In the genomic region with DNA sequence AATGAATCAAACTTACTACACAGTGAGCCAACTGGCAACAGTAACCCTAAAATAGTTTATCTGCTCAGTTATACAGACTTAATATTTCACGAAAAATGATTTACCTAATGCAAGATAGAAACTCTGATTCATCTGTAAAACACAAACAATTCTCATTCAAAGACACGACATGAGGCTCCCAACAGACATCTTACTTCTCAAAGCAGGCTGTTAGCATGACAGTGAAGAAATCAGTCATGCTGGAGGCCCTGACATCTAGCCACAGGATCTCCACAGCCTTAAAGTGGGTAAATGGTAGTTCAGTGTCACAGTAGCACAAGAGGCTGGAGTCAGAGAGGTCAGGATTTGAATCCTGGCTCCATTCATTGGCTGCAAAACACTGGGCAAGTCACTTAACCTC, we compare ENCODE assay signal across 28 cellular contexts.
"Had no signal": no experiment of that assay in that cellular context is flagged by ENCODE, and none has a peak within 500 bp of the region (broad histone marks: within the 10 kb centered on the region; RNA-seq: fewer than 3 reads in every experiment).

No MANE protein-coding gene starts in this region.

- H3K4me1 ChIP-seq: adrenal gland, breast epithelium had no signal

- H3K4me2 ChIP-seq: SK-N-SH had no signal

- H3K27ac Mint-ChIP-seq: activated CD8-positive, alpha-beta T cell treated with anti-CD3 and anti-CD28 coated beads, Interleukin-2, amount 10 ng/mL, durations not matched to agents 7 days and 5 days; activated naive CD8-positive, alpha-beta T cell treated with anti-CD3 and anti-CD28 coated beads, Interleukin-2, amount 10 ng/mL, durations not matched to agents 7 days and 5 days had no signal

- H3K9me3 ChIP-seq: adrenal gland, breast epithelium, SJCRH30, SK-N-SH had no signal

- H3K9ac ChIP-seq: SK-N-SH had no signal

- ATAC-seq: activated CD8-positive, alpha-beta T cell treated with anti-CD3 and anti-CD28 coated beads, Interleukin-2, amount 10 ng/mL, durations not matched to agents 7 days and 5 days; K562; Panc1 had no signal

- H3K4me3 Mint-ChIP-seq: activated CD8-positive, alpha-beta T cell treated with anti-CD3 and anti-CD28 coated beads, Interleukin-2, amount 10 ng/mL, durations not matched to agents 7 days and 5 days; activated naive CD8-positive, alpha-beta T cell treated with anti-CD3 and anti-CD28 coated beads, Interleukin-2, amount 10 ng/mL, durations not matched to agents 7 days and 5 days had no signal

- H3K27me3 ChIP-seq: adrenal gland, breast epithelium, SJCRH30 had no signal

- H3K4me3 ChIP-seq: adrenal gland, breast epithelium, K562, SJCRH30 had no signal

- H3K36me3 Mint-ChIP-seq: activated naive CD8-positive, alpha-beta T cell treated with anti-CD3 and anti-CD28 coated beads, Interleukin-2, amount 10 ng/mL, durations not matched to agents 7 days and 5 days had no signal

- H3K4me1 Mint-ChIP-seq: activated naive CD8-positive, alpha-beta T cell treated with anti-CD3 and anti-CD28 coated beads, Interleukin-2, amount 10 ng/mL, durations not matched to agents 7 days and 5 days had no signal

- H3K36me3 ChIP-seq: adrenal gland, breast epithelium, WERI-Rb-1 had no signal

- H3K27me3 Mint-ChIP-seq: activated naive CD8-positive, alpha-beta T cell treated with anti-CD3 and anti-CD28 coated beads, Interleukin-2, amount 10 ng/mL, durations not matched to agents 7 days and 5 days had no signal

- H3K9me3 Mint-ChIP-seq: activated naive CD8-positive, alpha-beta T cell treated with anti-CD3 and anti-CD28 coated beads, Interleukin-2, amount 10 ng/mL, durations not matched to agents 7 days and 5 days had no signal

- DNase-seq: activated CD4-positive, alpha-beta T cell treated with anti-CD3 and anti-CD28 coated beads for 48 hours; activated CD4-positive, alpha-beta T cell treated with anti-CD3 and anti-CD28 coated beads, Interleukin-2, amount 50 U/mL, for 4 hours; activated CD4-positive, CD25-positive, alpha-beta regulatory T cell treated with anti-CD3 and anti-CD28 coated beads, Interleukin-2, amount 50 U/mL, for 72 hours; activated CD8-positive, alpha-beta memory T cell treated with anti-CD3 and anti-CD28 coated beads, Interleukin-2, amount 50 U/mL, for 48 hours; activated CD8-positive, alpha-beta T cell treated with anti-CD3 and anti-CD28 coated beads, Interleukin-2, amount 10 ng/mL, durations not matched to agents 7 days and 5 days; activated naive CD4-positive, alpha-beta T cell treated with anti-CD3 and anti-CD28 coated beads, Interleukin-2, amount 50 U/mL, for 16 hours; activated naive CD8-positive, alpha-beta T cell treated with anti-CD3 and anti-CD28 coated beads, Interleukin-2, amount 10 ng/mL, durations not matched to agents 7 days and 5 days; activated T-cell treated with anti-CD3 and anti-CD28 coated beads, Interleukin-2, amount 50 U/mL, for 1 hour; adrenal gland; aorta; Karpas-422; NCI-H146; NCI-H1930; NCI-H2171 treated with DMSO at 0.1 percent for 48 hours; NCI-H226; NCI-H510A; NCI-H526 treated with DMSO at 0.1 percent for 48 hours; NCI-H82; OCI-M1; Right ventricle myocardium superior; SJCRH30; SK-N-SH; T-helper 1 cell; WERI-Rb-1 had no signal

- H3K27ac ChIP-seq: adrenal gland, breast epithelium, RWPE1, SJCRH30, WERI-Rb-1 had no signal

- H3K9me2 ChIP-seq: SK-N-SH had no signal
